In the genomic region with DNA sequence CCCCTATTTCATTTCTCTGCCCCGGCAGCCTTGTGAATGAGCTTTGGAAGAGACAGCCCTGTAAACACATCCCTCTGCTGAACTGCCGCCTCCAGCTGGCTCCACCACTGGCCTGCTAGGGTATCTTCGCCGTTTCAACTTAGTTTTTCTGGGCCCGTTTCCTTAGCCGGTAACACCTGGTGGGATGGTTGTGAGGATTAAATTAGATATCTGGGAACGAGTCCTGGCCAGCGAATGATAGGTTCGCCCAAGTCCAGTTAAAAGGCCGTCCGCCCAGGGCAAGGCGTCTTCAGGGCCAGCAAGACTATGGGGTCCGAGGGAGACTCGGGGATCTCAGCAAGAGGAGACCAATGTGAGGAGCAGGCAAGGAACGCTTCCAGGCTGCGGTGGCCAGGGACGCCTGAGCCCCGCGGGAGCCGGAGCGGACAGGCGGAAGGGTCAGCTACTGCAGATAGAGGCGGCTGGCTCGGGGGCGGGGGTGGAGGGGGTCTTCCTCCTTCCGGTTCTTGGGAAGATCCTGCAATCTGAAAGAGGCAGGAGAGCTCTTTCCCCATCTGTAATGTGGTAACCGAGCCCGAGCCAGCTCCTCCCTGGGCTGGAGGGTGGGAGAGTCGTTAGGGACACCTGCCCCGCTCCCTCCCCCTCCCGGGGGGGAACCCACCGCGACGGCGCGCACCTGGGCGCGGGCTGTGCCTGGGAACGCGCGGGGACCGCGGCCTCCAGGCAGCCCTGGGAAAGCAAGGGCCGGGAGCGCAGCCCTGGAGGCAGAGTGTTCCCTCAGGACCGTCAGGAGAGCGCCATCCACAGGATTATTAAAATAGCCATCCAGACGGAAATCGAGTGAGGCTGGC, we compare ENCODE assay signal across 11 cellular contexts. TPM values are rescaled to one million over a fixed set of nuclear protein-coding genes. Genes with fewer than 3 reads are reported as not detected.
DNase-seq lines count a peak whose midpoint lies in the region; ATAC-seq and TF ChIP-seq lines count a peak whose summit lies in the region.
"Had no signal": no experiment of that assay in that cellular context is flagged by ENCODE, and none has a peak within 500 bp of the region (broad histone marks: within the 10 kb centered on the region; RNA-seq: fewer than 3 reads in every experiment).

No MANE protein-coding gene starts in this region.

- peak overlapping the region; percentile 37 to 49 (median 42) for H3K4me3 ChIP-seq in stomach
- H3K4me3 ChIP-seq: SK-N-MC had no signal

- 8 to 15% (median 11%) methylated on average over 40 to 49 of the region's 49 CpGs for WGBS in stomach, 5 donors

- H3K27ac ChIP-seq in stomach: peak overlapping the region in 1 of 5 donors; percentile 34
- H3K27ac ChIP-seq: SK-N-MC had no signal

- TF ChIP-seq CTCF in brain (conservative IDR thresholded peaks at IDR 0.05) (no peak), stomach (IDR thresholded peaks at IDR 0.05) (no peak)

- peaks cover 3% of the 10 kb centered on the region for H3K4me1 Mint-ChIP-seq in activated T-cell treated with anti-CD3 and anti-CD28 coated beads, Interleukin-2, amount 50 U/mL, for 24 hours (ENCODE audit: low read depth)
- H3K4me1 Mint-ChIP-seq in brain: no peaks in the 10 kb centered on the region

- intact Hi-C loops in stomach (cut with DNase I; ENCODE audit: low total_unique reads): no loop called here

- H3K27me3 Mint-ChIP-seq in activated T-cell treated with anti-CD3 and anti-CD28 coated beads, Interleukin-2, amount 50 U/mL, for 24 hours: peaks cover 16% of the 10 kb centered on the region
- peaks cover 22% of the 10 kb centered on the region for H3K27me3 Mint-ChIP-seq in brain

- TF ChIP-seq POLR2A in stomach (IDR thresholded peaks at IDR 0.05): no peak

- H3K4me3 Mint-ChIP-seq in activated T-cell treated with anti-CD3 and anti-CD28 coated beads, Interleukin-2, amount 50 U/mL, for 24 hours: peak overlapping the region; percentile 20
- H3K4me3 Mint-ChIP-seq in brain: peak overlapping the region in 3 of 5 experiments; percentile 10 to 73 (median 38)

- TF ChIP-seq EP300 in stomach (IDR thresholded peaks at IDR 0.05): no peak

- no peaks in the 10 kb centered on the region for H3K36me3 ChIP-seq in stomach

- no peak for ATAC-seq in HG03354 (IDR thresholded peaks at IDR 0.05; ENCODE audit: poor library complexity, severe bottlenecking, unreplicated experiment)
- ATAC-seq in HG02981 (IDR thresholded peaks at IDR 0.05; ENCODE audit: unreplicated experiment): no peak

- DNase-seq in activated T-cell treated with anti-CD3 and anti-CD28 coated beads, Interleukin-2, amount 50 U/mL, for 24 hours: no peak
- no peak for DNase-seq in activated T-cell treated with anti-CD3 and anti-CD28 coated beads, Interleukin-2, amount 50 U/mL, for 48 hours
- peak; percentile 85 for DNase-seq in left kidney (ENCODE audit: low read depth, low spot score)
- no peak for DNase-seq in stomach
- DNase-seq in HEK293T (ENCODE audit: extremely low spot score): no peak
- DNase-seq: Karpas-422; stimulated activated CD4-positive, alpha-beta T cell treated with anti-CD3 and anti-CD28 coated beads, Interleukin-15, amount 100 ng/mL, for 24 hours had no signal

- no peaks in the 10 kb centered on the region for H3K36me3 Mint-ChIP-seq in activated T-cell treated with anti-CD3 and anti-CD28 coated beads, Interleukin-2, amount 50 U/mL, for 24 hours (ENCODE audit: low read depth)
- H3K36me3 Mint-ChIP-seq in brain: no peaks in the 10 kb centered on the region

- POLR2A ChIA-PET in HEK293T (lab: Yijun Ruan, JAX): interaction anchor here (3.2 kb wide), 1 partner anchor 18 kb away, joined by 12 read pairs; the partner anchor contains the start of gene CNPY3

- H3K27ac Mint-ChIP-seq in activated T-cell treated with anti-CD3 and anti-CD28 coated beads, Interleukin-2, amount 50 U/mL, for 24 hours: no peak overlapping the region
- peak overlapping the region in 1 of 5 experiments; percentile 82 for H3K27ac Mint-ChIP-seq in brain

- no peaks in the 10 kb centered on the region for H3K9me3 ChIP-seq in stomach

- H3K4me1 ChIP-seq in stomach: peaks cover 6 to 10% (median 10%) of the 10 kb centered on the region in 4 donors

- CTCF ChIA-PET in HEK293T (lab: Yijun Ruan, JAX): interaction anchor here (0.6 kb wide), 1 partner anchor 256 kb away, joined by 3 read pairs; no protein-coding TSS in a partner anchor

- H3K9me3 Mint-ChIP-seq in activated T-cell treated with anti-CD3 and anti-CD28 coated beads, Interleukin-2, amount 50 U/mL, for 24 hours: no peaks in the 10 kb centered on the region
- no peaks in the 10 kb centered on the region for H3K9me3 Mint-ChIP-seq in brain

- H3K27me3 ChIP-seq in stomach: peaks cover 0 to 19% (median 8%) of the 10 kb centered on the region in 3 donors

TF ChIP-seq in HEK293T, 16 proteins besides CTCF, POLR2A, EP300 and RAD21:
- no peak for TF ChIP-seq L3MBTL2 (conservative IDR thresholded peaks at IDR 0.05)
- TF ChIP-seq HDGF (IDR thresholded peaks at IDR 0.05; ENCODE audit: borderline replicate concordance): no peak
- no peak for TF ChIP-seq SUZ12 (IDR thresholded peaks at IDR 0.05)
- no peak for TF ChIP-seq SP1 (IDR thresholded peaks at IDR 0.05)
- TF ChIP-seq LEF1 (IDR thresholded peaks at IDR 0.05; ENCODE audit: borderline replicate concordance): no peak
- TF ChIP-seq CTBP1 (IDR thresholded peaks at IDR 0.05; ENCODE audit: borderline replicate concordance): no peak
- no peak for TF ChIP-seq BHLHE40 (IDR thresholded peaks at IDR 0.05; ENCODE audit: borderline replicate concordance)
- no peak for TF ChIP-seq TARDBP (IDR thresholded peaks at IDR 0.05)

RNA-seq across cellular contexts. Expression of gene PTCRA, which starts 4.5 kb away (rescaled TPM):
- polyA plus RNA-seq in brain (ENCODE audit: insufficient read depth, low read depth, low replicate concordance) (not detected), stomach (not detected)
- not detected for total RNA-seq in stomach

RNA-seq across cellular contexts. Expression of gene CNPY3, which starts 17.9 kb away (rescaled TPM):
- polyA plus RNA-seq in brain (ENCODE audit: insufficient read depth, low read depth, low replicate concordance) (85.8 TPM), stomach (10 to 100 TPM; 21.7 to 33.7 (median 25.8) TPM)
- total RNA-seq in stomach: 10 to 100 TPM in 4 of 5 donors, 1 to 10 TPM in 1; 2.2 to 45.5 (median 30.3) TPM

RNA-seq across cellular contexts. Expression of gene RPL7L1, which starts 32.0 kb away (rescaled TPM):
- polyA plus RNA-seq in brain (ENCODE audit: insufficient read depth, low read depth, low replicate concordance) (116 TPM), stomach (10 to 100 TPM; 28.2 to 47.8 (median 47.6) TPM)
- 100 to 1,000 TPM in 1 of 5 donors, 10 to 100 TPM in 3, 1 to 10 TPM in 1; 7.2 to 105 (median 21.4) TPM for total RNA-seq in stomach

RNA-seq across cellular contexts. Expression of gene GNMT, which starts 49.2 kb away (rescaled TPM):
- 0.32 TPM for polyA plus RNA-seq in brain (ENCODE audit: insufficient read depth, low read depth, low replicate concordance)
- total RNA-seq in stomach: 10 to 100 TPM in 1 of 5 donors, 1 to 10 TPM in 1, under 1 TPM in 1, not detected in 2; 0.45 to 21.3 (median 1.8) TPM
- polyA plus RNA-seq in stomach: 100 to 1,000 TPM in 1 of 3 donors, 10 to 100 TPM in 2; 14.4 to 121 (median 73.2) TPM
